In the genomic region with DNA sequence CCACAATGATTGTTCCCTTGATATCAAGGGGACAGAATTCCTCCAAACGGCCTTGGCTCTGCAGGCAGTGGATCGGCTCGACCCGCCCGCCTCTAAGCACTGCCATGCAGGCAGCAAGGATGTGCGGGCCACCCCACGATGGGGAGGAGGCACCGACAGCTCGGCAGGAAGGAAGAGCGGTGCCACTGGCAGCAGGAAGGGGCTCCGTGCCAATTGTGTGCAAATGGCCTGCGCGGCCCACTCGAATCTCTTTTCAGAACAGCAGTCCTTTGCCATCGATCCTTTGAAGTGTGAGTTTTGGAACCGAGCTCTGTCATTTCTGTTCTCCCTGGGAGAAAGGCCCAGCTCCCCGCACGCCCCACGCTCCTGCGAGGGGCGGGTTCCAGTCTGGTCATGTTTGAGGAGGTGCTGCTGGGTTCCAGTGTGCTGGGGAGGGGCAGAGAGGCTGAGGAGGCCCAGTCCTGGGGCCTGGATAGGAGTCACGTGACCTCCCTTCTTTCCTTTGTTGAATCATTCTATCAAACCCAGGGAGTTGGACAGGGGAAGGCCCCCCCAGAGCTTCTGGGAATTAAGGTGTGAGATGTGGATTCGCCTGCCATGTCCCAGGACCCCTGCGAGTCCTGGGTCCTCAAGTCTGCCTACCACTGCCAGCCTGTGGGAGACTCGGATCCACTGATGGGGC, we compare ENCODE assay signal across 27 cellular contexts.
"Had no signal": no experiment of that assay in that cellular context is flagged by ENCODE, and none has a peak within 500 bp of the region (broad histone marks: within the 10 kb centered on the region; RNA-seq: fewer than 3 reads in every experiment).

No MANE protein-coding gene starts in this region.

- DNase-seq: activated CD4-positive, alpha-beta T cell treated with anti-CD3 and anti-CD28 coated beads for 48 hours; activated CD4-positive, alpha-beta T cell treated with anti-CD3 and anti-CD28 coated beads, Interleukin-2, amount 50 U/mL, for 48 hours; activated CD8-positive, alpha-beta memory T cell treated with anti-CD3 and anti-CD28 coated beads for 24 hours; brain microvascular endothelial cell; dermis blood vessel endothelial cell; effector CD8-positive, alpha-beta T cell; gastrocnemius medialis; glutamatergic neuron; islet precursor cell; left ventricle myocardium inferior; mesendoderm; ovary; retina; sigmoid colon; stimulated activated CD4-positive, alpha-beta T cell treated with anti-CD3 and anti-CD28 coated beads, Interleukin-15, amount 100 ng/mL, for 24 hours; stimulated activated CD4-positive, alpha-beta T cell treated with anti-CD3 and anti-CD28 coated beads, Interleukin-2, amount 100 ng/mL, for 24 hours; stimulated activated naive CD4-positive, alpha-beta T cell treated with Interleukin-2 at 50 U/mL for 16 hours; T-helper 17 cell; T1000; thyroid gland; upper lobe of left lung; WERI-Rb-1 had no signal

- H3K4me1 Mint-ChIP-seq: nephron, T-helper 17 cell had no signal

- H3K36me3 Mint-ChIP-seq: activated naive CD4-positive, alpha-beta T cell treated with anti-CD3 and anti-CD28 coated beads, Interleukin-2, amount 50 U/mL, for 72 hours had no signal

- H3K9me3 Mint-ChIP-seq: nephron had no signal

- H3K27ac Mint-ChIP-seq: nephron, T-helper 17 cell had no signal

- ATAC-seq: activated CD4-positive, CD25-positive, alpha-beta regulatory T cell treated with anti-CD3 and anti-CD28 coated beads, Interleukin-2, amount 50 U/mL, for 24 hours; activated naive CD4-positive, alpha-beta T cell treated with anti-CD3 and anti-CD28 coated beads, Interleukin-2, amount 50 U/mL, for 72 hours; gastrocnemius medialis; mucosa of descending colon; SK-N-SH treated with all-trans-retinoic acid at 6 μM for 48 hours; T-helper 17 cell had no signal

- H3K4me3 Mint-ChIP-seq: nephron, T-helper 17 cell had no signal
